ENCODE assay signal across 10 cellular contexts in genomic region chr1:87478231-87478630, GRCh38.
A peak's percentile ranks its signal among the peaks of the same experiment; 100 is the strongest.
DNase-seq lines count a peak whose midpoint lies in the region; ATAC-seq lines count a peak whose summit lies in the region.
"Had no signal": no experiment of that assay in that cellular context is flagged by ENCODE, and none has a peak within 500 bp of the region (broad histone marks: within the 10 kb centered on the region; RNA-seq: fewer than 3 reads in every experiment).

No MANE protein-coding gene starts in this region.

- no peak for ATAC-seq in GM21576 (IDR thresholded peaks at IDR 0.05; ENCODE audit: unreplicated experiment)
- ATAC-seq: A549 had no signal

- peak; percentile 16 for DNase-seq in NCI-H82 (lab: John Stamatoyannopoulos, UW)
- no peak for DNase-seq in NCI-H82 treated with DMSO at 0.1 percent for 48 hours (lab: John Stamatoyannopoulos, UW; ENCODE audit: unreplicated experiment)
- DNase-seq in astrocyte of the hippocampus (ENCODE audit: low read depth, low spot score) = peak; percentile 23
- DNase-seq in iPS DF 19.7 (ENCODE audit: low read depth, low spot score) = peak; percentile 33
- peak; percentile 28 for DNase-seq in stromal cell of bone marrow (ENCODE audit: low read depth)
- DNase-seq in COLO829 (ENCODE audit: low spot score) = no peak
- DNase-seq in DMS114 treated with DMSO at 0.1 percent for 48 hours (lab: John Stamatoyannopoulos, UW; ENCODE audit: unreplicated experiment) = no peak
- DNase-seq: NCI-H1048 had no signal

Comparison
In these comparisons a context has a peak if more than half of its experiments do, and no peak if none do; other contexts are left out.
1. DNase-seq: peak in NCI-H82 (single experiment), astrocyte of the hippocampus (single experiment), iPS DF 19.7 (single experiment) and stromal cell of bone marrow (single experiment); none in NCI-H82 treated with DMSO at 0.1 percent for 48 hours (single experiment), COLO829 (single experiment) and DMS114 treated with DMSO at 0.1 percent for 48 hours (single experiment).